ENCODE assay signal across 11 cellular contexts in genomic region chr18:63832470-63832869, GRCh38. TPM values are rescaled to one million over a fixed set of nuclear protein-coding genes. Genes with fewer than 3 reads are reported as not detected.
A peak's percentile ranks its signal among the peaks of the same experiment; 100 is the strongest.
DNase-seq lines count a peak whose midpoint lies in the region; ATAC-seq and TF ChIP-seq lines count a peak whose summit lies in the region.
"Had no signal": no experiment of that assay in that cellular context is flagged by ENCODE, and none has a peak within 500 bp of the region (broad histone marks: within the 10 kb centered on the region; RNA-seq: fewer than 3 reads in every experiment).

No MANE protein-coding gene starts in this region.

- H3K27me3 ChIP-seq in right cardiac atrium (ENCODE audit: control insufficient read depth, insufficient read depth) = no peaks in the 10 kb centered on the region

- no peak overlapping the region for H3K27ac Mint-ChIP-seq in natural killer cell treated with Interleukin-12 subunit alpha and Interleukin-12 subunit beta and Interleukin-15 and Interleukin-18, amount 100 ng/mL, for 72 hours
- H3K27ac Mint-ChIP-seq in natural killer cell = no peak overlapping the region
- H3K27ac Mint-ChIP-seq: stimulated activated naive CD8-positive, alpha-beta T cell treated with anti-CD3 and anti-CD28 coated beads, Interleukin-15, Interleukin-2, amounts not matched to agents 100 ng/mL and 50 ng/mL, for 24 hours had no signal

- no peaks in the 10 kb centered on the region for H3K4me1 ChIP-seq in right cardiac atrium (ENCODE audit: control insufficient read depth, insufficient read depth, low read length)
- H3K4me1 ChIP-seq: left ventricle myocardium inferior had no signal

- no peak overlapping the region for H3K27ac ChIP-seq in right cardiac atrium (ENCODE audit: low read length)
- H3K27ac ChIP-seq: left ventricle myocardium inferior had no signal

- peaks cover 14 to 21% of the 10 kb centered on the region in 2 donors for H3K27me3 Mint-ChIP-seq in natural killer cell treated with Interleukin-12 subunit alpha and Interleukin-12 subunit beta and Interleukin-15 and Interleukin-18, amount 100 ng/mL, for 72 hours
- H3K27me3 Mint-ChIP-seq in natural killer cell (ENCODE audit: low read depth in 2 of 2) = peaks cover 7 to 12% of the 10 kb centered on the region in 2 donors

- peak; percentile 70 to 76 for ATAC-seq in natural killer cell treated with Interleukin-12 subunit alpha and Interleukin-12 subunit beta and Interleukin-15 and Interleukin-18, amount 100 ng/mL, for 72 hours
- ATAC-seq in natural killer cell (no peak), HG02852 (IDR thresholded peaks at IDR 0.05; ENCODE audit: unreplicated experiment) (peak; percentile 71), right cardiac atrium (no peak)

- no peak for TF ChIP-seq CTCF in natural killer cell (IDR thresholded peaks at IDR 0.05)

- no peak overlapping the region for H3K4me3 ChIP-seq in right cardiac atrium (ENCODE audit: low read length)
- H3K4me3 ChIP-seq: left ventricle myocardium inferior had no signal

- H3K4me3 Mint-ChIP-seq in natural killer cell treated with Interleukin-12 subunit alpha and Interleukin-12 subunit beta and Interleukin-15 and Interleukin-18, amount 100 ng/mL, for 72 hours = no peak overlapping the region
- H3K4me3 Mint-ChIP-seq in natural killer cell = no peak overlapping the region
- H3K4me3 Mint-ChIP-seq: stimulated activated naive CD8-positive, alpha-beta T cell treated with anti-CD3 and anti-CD28 coated beads, Interleukin-15, Interleukin-2, amounts not matched to agents 100 ng/mL and 50 ng/mL, for 24 hours had no signal

- H3K9me3 ChIP-seq in right cardiac atrium (ENCODE audit: control insufficient read depth, low read length) = no peaks in the 10 kb centered on the region
- H3K9me3 ChIP-seq: left ventricle myocardium inferior had no signal

- DNase-seq in natural killer cell treated with Interleukin-12 subunit alpha and Interleukin-12 subunit beta and Interleukin-15 and Interleukin-18, amount 100 ng/mL, for 72 hours (ENCODE audit: low spot score) = no peak
- no peak for DNase-seq in natural killer cell
- DNase-seq in NCI-H226 = peak; percentile 9
- no peak for DNase-seq in right cardiac atrium
- no peak for DNase-seq in G401 (ENCODE audit: low spot score)
- DNase-seq in DMS 273 (lab: John Stamatoyannopoulos, UW; ENCODE audit: unreplicated experiment) = no peak
- no peak for DNase-seq in stimulated activated CD4-positive, alpha-beta T cell treated with anti-CD3 and anti-CD28 coated beads, Interleukin-1b, Interleukin-23, amount 100 ng/mL, for 48 hours
- DNase-seq: activated CD8-positive, alpha-beta memory T cell treated with anti-CD3 and anti-CD28 coated beads, Interleukin-2, amount 50 U/mL, for 48 hours; left ventricle myocardium inferior had no signal

- H3K4me1 Mint-ChIP-seq in natural killer cell treated with Interleukin-12 subunit alpha and Interleukin-12 subunit beta and Interleukin-15 and Interleukin-18, amount 100 ng/mL, for 72 hours (ENCODE audit: low read depth in 2 of 2) = peaks cover 13 to 32% of the 10 kb centered on the region in 2 donors
- peaks cover 17 to 19% of the 10 kb centered on the region in 2 donors for H3K4me1 Mint-ChIP-seq in natural killer cell

- in situ Hi-C loops in G401 (cut with HindIII; ENCODE audit: low sequenced_read_pairs) = no loop called here

- WGBS in right cardiac atrium = 73% methylated on average over 1 of the region's 1 CpG

- intact Hi-C loops in natural killer cell (cut with micrococcal nuclease) (no loop called here), right cardiac atrium (cut with DNase I) (no loop called here)

- no peaks in the 10 kb centered on the region for H3K9me3 Mint-ChIP-seq in natural killer cell treated with Interleukin-12 subunit alpha and Interleukin-12 subunit beta and Interleukin-15 and Interleukin-18, amount 100 ng/mL, for 72 hours
- H3K9me3 Mint-ChIP-seq in natural killer cell = no peaks in the 10 kb centered on the region
- H3K9me3 Mint-ChIP-seq: stimulated activated naive CD8-positive, alpha-beta T cell treated with anti-CD3 and anti-CD28 coated beads, Interleukin-15, Interleukin-2, amounts not matched to agents 100 ng/mL and 50 ng/mL, for 24 hours had no signal

- H3K36me3 Mint-ChIP-seq in natural killer cell treated with Interleukin-12 subunit alpha and Interleukin-12 subunit beta and Interleukin-15 and Interleukin-18, amount 100 ng/mL, for 72 hours = no peaks in the 10 kb centered on the region
- no peaks in the 10 kb centered on the region for H3K36me3 Mint-ChIP-seq in natural killer cell

RNA-seq across cellular contexts. Expression of gene SERPINB2, which starts 55.0 kb away (rescaled TPM):
- total RNA-seq in natural killer cell treated with Interleukin-12 subunit alpha and Interleukin-12 subunit beta and Interleukin-15 and Interleukin-18, amount 100 ng/mL, for 72 hours = not detected
- 1 to 10 TPM in 2 of 3 donors, not detected in 1; 1.4 to 9.0 TPM for total RNA-seq in natural killer cell
- total RNA-seq in right cardiac atrium = not detected
- not detected for polyA plus RNA-seq in right cardiac atrium
- total RNA-seq in G401 (2014; rRNA removed; shearing (Covaris generic)) = not detected in 2 replicates
- total RNA-seq: left ventricle myocardium inferior had no signal

RNA-seq across cellular contexts. Expression of gene SERPINB7, which starts 57.3 kb away (rescaled TPM):
- total RNA-seq in natural killer cell treated with Interleukin-12 subunit alpha and Interleukin-12 subunit beta and Interleukin-15 and Interleukin-18, amount 100 ng/mL, for 72 hours = not detected
- not detected for total RNA-seq in natural killer cell
- total RNA-seq in right cardiac atrium = not detected
- not detected for polyA plus RNA-seq in right cardiac atrium
- total RNA-seq in G401 (2014; rRNA removed; shearing (Covaris generic)) = not detected in 2 replicates
- total RNA-seq: left ventricle myocardium inferior had no signal

Comparison
In these comparisons a context has a peak if more than half of its experiments do, and no peak if none do; other contexts are left out.
1. ATAC-seq: peak in natural killer cell treated with Interleukin-12 subunit alpha and Interleukin-12 subunit beta and Interleukin-15 and Interleukin-18, amount 100 ng/mL, for 72 hours (2 of 2) and HG02852 (single experiment); none in natural killer cell (0 of 3) and right cardiac atrium (0 of 2).